In genomic region chr7:18504965-18505364, GRCh38 we compare ENCODE assay signal across 1 cellular context.
TF ChIP-seq lines count a peak whose summit lies in the region.

No MANE protein-coding gene starts in this region.

TF ChIP-seq in WTC11, 78 proteins besides CTCF, POLR2A, EP300 and RAD21 (continued from another document):
- TF ChIP-seq ELF4 (CRISPR knock-in tag; IDR thresholded peaks at IDR 0.05; ENCODE audit: low read depth): no peak
- no peak for TF ChIP-seq RELA (CRISPR knock-in tag; IDR thresholded peaks at IDR 0.05; ENCODE audit: borderline replicate concordance)
- no peak for TF ChIP-seq ZNF512 (CRISPR knock-in tag; IDR thresholded peaks at IDR 0.05; ENCODE audit: borderline replicate concordance)
TF ChIP-seq in WTC11: peak in this region for 0.
